In genomic region chr10:23630880-23631279, GRCh38 we compare ENCODE assay signal across 31 cellular contexts.
DNase-seq lines count a peak whose midpoint lies in the region; ATAC-seq and TF ChIP-seq lines count a peak whose summit lies in the region.
"Had no signal": no experiment of that assay in that cellular context is flagged by ENCODE, and none has a peak within 500 bp of the region (broad histone marks: within the 10 kb centered on the region; RNA-seq: fewer than 3 reads in every experiment).

No MANE protein-coding gene starts in this region.

- 63% methylated on average over 3 of the region's 3 CpGs for WGBS in hepatocyte (ENCODE audit: low lambda C conversion rate, missing lambda C conversion rate)

- no peak overlapping the region for H3K27ac Mint-ChIP-seq in activated CD8-positive, alpha-beta T cell treated with anti-CD3 and anti-CD28 coated beads for 36 hours
- H3K27ac Mint-ChIP-seq: activated CD8-positive, alpha-beta memory T cell treated with anti-CD3 and anti-CD28 coated beads, Interleukin-2, amount 10 ng/mL, durations not matched to agents 7 days and 5 days; activated naive CD8-positive, alpha-beta T cell treated with anti-CD3 and anti-CD28 coated beads, Interleukin-2, amount 10 ng/mL, durations not matched to agents 7 days and 5 days; natural killer cell treated with Interleukin-12 subunit alpha and Interleukin-12 subunit beta and Interleukin-15 and Interleukin-18, amount 100 ng/mL, for 72 hours had no signal

- POLR2A ChIA-PET in activated CD8-positive, alpha-beta T cell treated with anti-CD3 and anti-CD28 coated beads for 36 hours (lab: Charles Lee), result no interaction called here

- CTCF ChIA-PET in activated CD8-positive, alpha-beta T cell treated with anti-CD3 and anti-CD28 coated beads for 36 hours (lab: Charles Lee), result interaction anchor here (1.2 kb wide), 1 partner anchor 338 kb away, joined by 3 read pairs; no protein-coding TSS in a partner anchor

- H3K4me3 Mint-ChIP-seq in activated CD8-positive, alpha-beta T cell treated with anti-CD3 and anti-CD28 coated beads for 36 hours, result no peak overlapping the region
- H3K4me3 Mint-ChIP-seq: activated CD8-positive, alpha-beta memory T cell treated with anti-CD3 and anti-CD28 coated beads, Interleukin-2, amount 10 ng/mL, durations not matched to agents 7 days and 5 days; activated naive CD8-positive, alpha-beta T cell treated with anti-CD3 and anti-CD28 coated beads, Interleukin-2, amount 10 ng/mL, durations not matched to agents 7 days and 5 days; natural killer cell treated with Interleukin-12 subunit alpha and Interleukin-12 subunit beta and Interleukin-15 and Interleukin-18, amount 100 ng/mL, for 72 hours had no signal

- H3K27me3 ChIP-seq in adipocyte (replicated peaks; ENCODE audit: control insufficient read depth, insufficient read depth, low read length) (no peaks in the 10 kb centered on the region), hepatocyte (peaks cover 5% of the 10 kb centered on the region)
- H3K27me3 ChIP-seq: foreskin keratinocyte, right atrium auricular region had no signal

- H3K9ac ChIP-seq in adipocyte (ENCODE audit: low read length), result peak overlapping the region; percentile 29

- H3K4me3 ChIP-seq in adipocyte (ENCODE audit: low read length) (peak overlapping the region; percentile 31), retinal pigment epithelial cell (ENCODE audit: low read length) (no peak overlapping the region), hepatocyte (no peak overlapping the region)
- H3K4me3 ChIP-seq: coronary artery, mucosa of descending colon, right atrium auricular region, smooth muscle cell had no signal

- no peaks in the 10 kb centered on the region for H3K27me3 Mint-ChIP-seq in activated CD8-positive, alpha-beta T cell treated with anti-CD3 and anti-CD28 coated beads for 36 hours
- H3K27me3 Mint-ChIP-seq: activated CD8-positive, alpha-beta memory T cell treated with anti-CD3 and anti-CD28 coated beads, Interleukin-2, amount 10 ng/mL, durations not matched to agents 7 days and 5 days; activated naive CD8-positive, alpha-beta T cell treated with anti-CD3 and anti-CD28 coated beads, Interleukin-2, amount 10 ng/mL, durations not matched to agents 7 days and 5 days; natural killer cell treated with Interleukin-12 subunit alpha and Interleukin-12 subunit beta and Interleukin-15 and Interleukin-18, amount 100 ng/mL, for 72 hours had no signal

- peak; percentile 14 for DNase-seq in GM03348 (ENCODE audit: low spot score)
- DNase-seq in adipocyte (ENCODE audit: low read depth), result no peak
- DNase-seq in kidney glomerular epithelial cell (lab: John Stamatoyannopoulos, UW), result peak; percentile 93
- peak; percentile 20 for DNase-seq in retinal pigment epithelial cell (ENCODE audit: low read depth)
- no peak for DNase-seq in activated CD8-positive, alpha-beta T cell treated with anti-CD3 and anti-CD28 coated beads for 36 hours
- DNase-seq in NCI-H524 treated with DMSO at 0.1 percent for 48 hours (lab: John Stamatoyannopoulos, UW), result no peak
- no peak for DNase-seq in hepatocyte (ENCODE audit: low spot score)
- DNase-seq: activated CD4-positive, alpha-beta T cell treated with anti-CD3 and anti-CD28 coated beads, Interleukin-2, amount 50 U/mL, for 1 hour; activated CD8-positive, alpha-beta memory T cell treated with anti-CD3 and anti-CD28 coated beads, Interleukin-2, amount 10 ng/mL, durations not matched to agents 7 days and 5 days; activated gamma-delta T cell treated with Interleukin-2 at 50 U/mL for 16 hours; activated naive CD8-positive, alpha-beta T cell treated with anti-CD3 and anti-CD28 coated beads, Interleukin-2, amount 10 ng/mL, durations not matched to agents 7 days and 5 days; activated T-cell treated with anti-CD3 and anti-CD28 coated beads, Interleukin-2, amount 50 U/mL, for 48 hours; COR-L47; effector memory CD4-positive, alpha-beta T cell; kidney; mucosa of descending colon; NCI-H1417 treated with DMSO at 0.1 percent for 48 hours; NCI-H2081 treated with DMSO at 0.1 percent for 48 hours; NCI-H2227 treated with DMSO at 0.1 percent for 48 hours; SHP77 treated with DMSO at 0.1 percent for 48 hours; stimulated activated CD4-positive, alpha-beta T cell treated with anti-CD3 and anti-CD28 coated beads, Interleukin-2, amount 100 ng/mL, for 24 hours; stimulated activated naive CD8-positive, alpha-beta T cell treated with anti-CD3 and anti-CD28 coated beads, Interleukin-15, Interleukin-2, amounts not matched to agents 100 U/mL and 50 U/mL, for 24 hours had no signal

- H3K4me1 Mint-ChIP-seq in activated CD8-positive, alpha-beta T cell treated with anti-CD3 and anti-CD28 coated beads for 36 hours (ENCODE audit: low read depth), result no peaks in the 10 kb centered on the region
- H3K4me1 Mint-ChIP-seq: activated CD8-positive, alpha-beta memory T cell treated with anti-CD3 and anti-CD28 coated beads, Interleukin-2, amount 10 ng/mL, durations not matched to agents 7 days and 5 days; activated naive CD8-positive, alpha-beta T cell treated with anti-CD3 and anti-CD28 coated beads, Interleukin-2, amount 10 ng/mL, durations not matched to agents 7 days and 5 days had no signal

- peaks cover 2% of the 10 kb centered on the region for H3K36me3 Mint-ChIP-seq in activated CD8-positive, alpha-beta T cell treated with anti-CD3 and anti-CD28 coated beads for 36 hours (ENCODE audit: low read depth)
- H3K36me3 Mint-ChIP-seq: activated CD8-positive, alpha-beta memory T cell treated with anti-CD3 and anti-CD28 coated beads, Interleukin-2, amount 10 ng/mL, durations not matched to agents 7 days and 5 days; activated naive CD8-positive, alpha-beta T cell treated with anti-CD3 and anti-CD28 coated beads, Interleukin-2, amount 10 ng/mL, durations not matched to agents 7 days and 5 days had no signal

- H4K20me1 ChIP-seq in hepatocyte (ENCODE audit: insufficient read depth, poor library complexity, severe bottlenecking), result no peaks in the 10 kb centered on the region

- H3K4me2 ChIP-seq in hepatocyte, result no peak overlapping the region
- H3K4me2 ChIP-seq: smooth muscle cell had no signal

- H3K4me1 ChIP-seq in adipocyte (ENCODE audit: control insufficient read depth, insufficient read depth, low read length) (peaks cover 11% of the 10 kb centered on the region), hepatocyte (ENCODE audit: insufficient read depth) (no peaks in the 10 kb centered on the region)
- H3K4me1 ChIP-seq: foreskin keratinocyte, right atrium auricular region had no signal

- TF ChIP-seq CTCF in retinal pigment epithelial cell (conservative IDR thresholded peaks at IDR 0.05; ENCODE audit: low read depth, low read length) (no peak), hepatocyte (IDR thresholded peaks at IDR 0.05; ENCODE audit: poor library complexity) (no peak)
- TF ChIP-seq CTCF in activated CD8-positive, alpha-beta T cell treated with anti-CD3 and anti-CD28 coated beads for 36 hours (IDR thresholded peaks at IDR 0.05), result no peak

- ATAC-seq in HG03280 (IDR thresholded peaks at IDR 0.05; ENCODE audit: unreplicated experiment), result no peak
- ATAC-seq in activated CD8-positive, alpha-beta T cell treated with anti-CD3 and anti-CD28 coated beads for 36 hours, result no peak
- ATAC-seq: activated CD8-positive, alpha-beta memory T cell treated with anti-CD3 and anti-CD28 coated beads, Interleukin-2, amount 10 ng/mL, durations not matched to agents 7 days and 5 days; foreskin keratinocyte; mucosa of descending colon; natural killer cell treated with Interleukin-12 subunit alpha and Interleukin-12 subunit beta and Interleukin-15 and Interleukin-18, amount 100 ng/mL, for 72 hours; Panc1; stimulated activated naive CD8-positive, alpha-beta T cell treated with anti-CD3 and anti-CD28 coated beads, Interleukin-15, Interleukin-2, amounts not matched to agents 100 U/mL and 50 U/mL, for 24 hours had no signal

- H3K9me3 Mint-ChIP-seq in activated CD8-positive, alpha-beta T cell treated with anti-CD3 and anti-CD28 coated beads for 36 hours, result peaks cover 7% of the 10 kb centered on the region

- H3K27ac ChIP-seq in hepatocyte, result no peak overlapping the region
- H3K27ac ChIP-seq: C4-2B, coronary artery, epithelial cell of prostate, foreskin keratinocyte, right atrium auricular region had no signal

- no peaks in the 10 kb centered on the region for H3K79me2 ChIP-seq in hepatocyte

- H2AFZ ChIP-seq in hepatocyte, result no peak overlapping the region

- no peaks in the 10 kb centered on the region for H3K9me2 ChIP-seq in hepatocyte (replicated peaks; ENCODE audit: insufficient read depth)

- H3K9me3 ChIP-seq in adipocyte (ENCODE audit: control insufficient read depth, low read length) (peaks cover 13% of the 10 kb centered on the region), hepatocyte (ENCODE audit: low read depth) (no peaks in the 10 kb centered on the region)
- H3K9me3 ChIP-seq: mucosa of descending colon had no signal

- intact Hi-C loops in activated CD8-positive, alpha-beta T cell treated with anti-CD3 and anti-CD28 coated beads for 36 hours (cut with micrococcal nuclease), result no loop called here

- H3K36me3 ChIP-seq in adipocyte (ENCODE audit: control insufficient read depth, insufficient read depth, low read length, severe bottlenecking) (no peaks in the 10 kb centered on the region), hepatocyte (replicated peaks; ENCODE audit: insufficient read depth, low read depth) (no peaks in the 10 kb centered on the region)
- H3K36me3 ChIP-seq: right atrium auricular region had no signal

Comparison
In these comparisons a context has a peak if more than half of its experiments do, and no peak if none do; other contexts are left out.
1. DNase-seq: peak in GM03348 (single experiment), kidney glomerular epithelial cell (single experiment) and retinal pigment epithelial cell (single experiment); none in adipocyte (single experiment), activated CD8-positive, alpha-beta T cell treated with anti-CD3 and anti-CD28 coated beads for 36 hours (single experiment), NCI-H524 treated with DMSO at 0.1 percent for 48 hours (single experiment) and hepatocyte (single experiment).